Comparison of ENCODE assay signal across 11 cellular contexts in the genomic region with DNA sequence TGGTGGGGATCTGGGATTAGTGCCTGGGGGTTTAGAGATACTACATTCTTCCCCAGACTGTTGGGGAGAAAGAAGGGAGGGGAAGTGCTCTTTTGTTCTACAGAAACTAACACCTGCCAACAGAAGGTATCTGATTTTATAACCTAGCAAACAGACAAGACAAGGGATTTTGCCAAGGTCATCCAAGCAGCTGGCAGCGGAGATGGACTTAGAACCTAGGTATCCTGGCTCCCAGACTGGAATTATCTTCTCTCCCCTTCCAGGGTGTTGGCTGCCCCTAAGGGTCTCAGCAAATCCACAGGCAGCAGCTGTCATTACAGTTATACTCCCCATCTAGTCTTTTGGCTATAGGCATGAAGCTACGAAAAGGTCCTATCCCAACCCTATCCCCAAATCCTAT. TPM values are rescaled to one million over a fixed set of nuclear protein-coding genes. Genes with fewer than 3 reads are reported as not detected.
DNase-seq lines count a peak whose midpoint lies in the region; ATAC-seq, FAIRE-seq and TF ChIP-seq lines count a peak whose summit lies in the region.
"Had no signal": no experiment of that assay in that cellular context is flagged by ENCODE, and none has a peak within 500 bp of the region (broad histone marks: within the 10 kb centered on the region; RNA-seq: fewer than 3 reads in every experiment).

No MANE protein-coding gene starts in this region.

- H3K14ac ChIP-seq in H1 (ENCODE audit: insufficient read length), result no peak overlapping the region
- no peak overlapping the region for H3K14ac ChIP-seq in trophoblast cell (ENCODE audit: low read length)

- H3K4me3 ChIP-seq in A549 (no peak overlapping the region), H1 (ENCODE audit: extremely low read depth in 1 of 4, insufficient read depth in 2 of 4, low read depth in 3 of 4, low read length in 4 of 4) (peak overlapping the region in 1 of 4 experiments; percentile 51; a peak in 1 of 8 replicates), trophoblast cell (ENCODE audit: low read depth, low read length) (no peak overlapping the region)

- POLR2A ChIA-PET in A549 (lab: Yijun Ruan, JAX), result no interaction called here
- POLR2A ChIA-PET in H1 (lab: Charles Lee; ENCODE audit: partially characterized antibody), result interaction anchor here (0.5 kb wide), 1 partner anchor 22 kb away, joined by 4 read pairs; no protein-coding TSS in a partner anchor

- no peak overlapping the region for H2AFZ ChIP-seq in H1 (ENCODE audit: low read length)
- no peak overlapping the region for H2AFZ ChIP-seq in trophoblast cell (ENCODE audit: insufficient read depth, low read length, poor library complexity)

- H3K9ac ChIP-seq in H1 (replicated peaks in 1 of 4; ENCODE audit: extremely low read depth in 1 of 4, low read depth in 3 of 4, low read length in 3 of 4), result no peak overlapping the region
- no peak overlapping the region for H3K9ac ChIP-seq in trophoblast cell (ENCODE audit: low read length)

- H3K9me3 ChIP-seq in A549 (no peaks in the 10 kb centered on the region), H1 (ENCODE audit: insufficient read depth in 2 of 2, low read depth in 1 of 2, low read length in 1 of 2) (no peaks in the 10 kb centered on the region), trophoblast cell (ENCODE audit: insufficient read depth, low read depth, low read length) (no peaks in the 10 kb centered on the region)

- H3K79me1 ChIP-seq in H1 (ENCODE audit: low read depth, low read length), result peaks cover 24% of the 10 kb centered on the region
- peaks cover 58% of the 10 kb centered on the region for H3K79me1 ChIP-seq in trophoblast cell (ENCODE audit: low read length)

- H3K4ac ChIP-seq in H1 (replicated peaks; ENCODE audit: insufficient read length, low read depth, low read length) (no peak overlapping the region), trophoblast cell (ENCODE audit: low read depth, low read length) (peak overlapping the region; percentile 80)

- H2BK120ac ChIP-seq in H1 (replicated peaks; ENCODE audit: low read depth, low read length) (no peak overlapping the region), trophoblast cell (ENCODE audit: insufficient read depth, low read length, poor library complexity) (peak overlapping the region; percentile 40)

- DNase-seq in A549 (ENCODE audit: low read depth in 1 of 2, low spot score in 1 of 2) (no peak), NCI-H2029 (lab: John Stamatoyannopoulos, UW) (peak; percentile 43), H1 (ENCODE audit: low read depth in 1 of 2, low spot score in 2 of 2) (no peak), trophoblast cell (no peak), SKM-1 (lab: John Stamatoyannopoulos, UW; ENCODE audit: unreplicated experiment) (no peak)
- no peak for DNase-seq in activated naive CD4-positive, alpha-beta T cell treated with anti-CD3 and anti-CD28 coated beads, Interleukin-2, amount 50 U/mL, for 16 hours
- DNase-seq in activated effector memory CD4-positive, alpha-beta T cell treated with Interleukin-2 at 50 U/mL for 16 hours, result no peak
- DNase-seq: activated CD4-positive, alpha-beta T cell treated with anti-CD3 and anti-CD28 coated beads, Interleukin-2, amount 10 ng/mL, durations not matched to agents 7 days and 5 days had no signal

- H2AK5ac ChIP-seq in H1 (ENCODE audit: low read depth, low read length) (peak overlapping the region; percentile 49; the same call in 1 of the 2 replicates), trophoblast cell (ENCODE audit: low read length) (no peak overlapping the region)

- H4K91ac ChIP-seq in H1 (replicated peaks; ENCODE audit: insufficient read length, low read length), result no peak overlapping the region
- H4K91ac ChIP-seq in trophoblast cell (ENCODE audit: low read depth, low read length), result peak overlapping the region; percentile 48

- TF ChIP-seq EP300 in A549 (IDR thresholded peaks at IDR 0.05), result no peak
- TF ChIP-seq EP300 in H1 (IDR thresholded peaks at IDR 0.05; ENCODE audit: borderline replicate concordance in 1 of 2, low read depth in 2 of 2, low read length in 2 of 2), result no peak

- no peak overlapping the region for H4K5ac ChIP-seq in H1 (ENCODE audit: insufficient read length, low read depth, low read length)

- peak overlapping the region; percentile 84 to 96; a peak in 4 of 6 replicates for H3K27ac ChIP-seq in A549
- H3K27ac ChIP-seq in H1 (ENCODE audit: low read depth, low read length), result no peak overlapping the region
- no peak overlapping the region for H3K27ac ChIP-seq in trophoblast cell (ENCODE audit: low read depth, low read length)

- H3K4me2 ChIP-seq in A549 (no peak overlapping the region; the same call in 2 of the 3 replicates), H1 (ENCODE audit: insufficient read depth in 1 of 2, low read depth in 2 of 2, low read length in 2 of 2) (peak overlapping the region in 1 of 2 experiments; percentile 84; a peak in 1 of 4 replicates), trophoblast cell (ENCODE audit: low read length) (no peak overlapping the region)

- H2BK12ac ChIP-seq in H1 (ENCODE audit: low read depth, low read length) (0 out of 2 replicates have a peak overlapping the region, but pooled peaks have one; percentile 43), trophoblast cell (ENCODE audit: low read length) (peak overlapping the region; percentile 26)

- no peak overlapping the region for H3K56ac ChIP-seq in H1 (replicated peaks; ENCODE audit: insufficient read length, low read depth, low read length)

- FAIRE-seq in A549 (lab: Jason Lieb, UNC), result no peak
- no peak for FAIRE-seq in H1 (lab: Jason Lieb, UNC)
- FAIRE-seq: islet of Langerhans had no signal

- TF ChIP-seq RAD21 in A549 (conservative IDR thresholded peaks at IDR 0.05 in 1 of 2, IDR thresholded peaks at IDR 0.05 in 1 of 2) (no peak), H1 (IDR thresholded peaks at IDR 0.05 in 1 of 2, conservative IDR thresholded peaks at IDR 0.05 in 1 of 2; ENCODE audit: low read depth in 2 of 2, low read length in 2 of 2) (no peak)

- TF ChIP-seq CTCF in A549 (IDR thresholded peaks at IDR 0.05) (no peak), H1 (IDR thresholded peaks at IDR 0.05; ENCODE audit: control extremely low read depth in 1 of 3, insufficient read depth in 1 of 3, low read depth in 1 of 3, low read length in 3 of 3) (no peak)

- H3K36me3 ChIP-seq in H1 (ENCODE audit: control insufficient read depth in 2 of 4, insufficient read depth in 4 of 4, low read length in 3 of 4) (peaks cover 0 to 6% (median 0%) of the 10 kb centered on the region in 4 experiments; a peak in 3 of 8 replicates), trophoblast cell (ENCODE audit: control insufficient read depth in 1 of 2, insufficient read depth in 2 of 2, low read length in 2 of 2) (peaks cover 18 to 26% of the 10 kb centered on the region in 2 experiments)

- peak overlapping the region; percentile 63 for H2BK15ac ChIP-seq in H1 (ENCODE audit: low read length)

- H2BK5ac ChIP-seq in H1 (ENCODE audit: low read depth, low read length), result 0 out of 2 replicates have a peak overlapping the region, but pooled peaks have one; percentile 30
- H2BK5ac ChIP-seq in trophoblast cell (ENCODE audit: low read depth, low read length, poor library complexity), result peak overlapping the region; percentile 22

- no peaks in the 10 kb centered on the region for H3K27me3 ChIP-seq in H1 (replicated peaks in 1 of 4; ENCODE audit: control insufficient read depth in 3 of 4, extremely low read depth in 1 of 4, insufficient read depth in 3 of 4, low read length in 3 of 4)
- no peaks in the 10 kb centered on the region for H3K27me3 ChIP-seq in trophoblast cell (ENCODE audit: insufficient read depth, low read length)

- H3K79me2 ChIP-seq in H1 (ENCODE audit: control insufficient read depth in 1 of 2, insufficient read depth in 2 of 2, low read length in 2 of 2) (peaks cover 0 to 86% of the 10 kb centered on the region in 2 experiments; a peak in 3 of 4 replicates), trophoblast cell (ENCODE audit: control insufficient read depth, insufficient read depth, low read length, poor library complexity) (peaks cover 45% of the 10 kb centered on the region)

- H3K18ac ChIP-seq in H1 (ENCODE audit: extremely low read depth, low read length) (peak overlapping the region; percentile 4; the same call in 1 of the 2 replicates), trophoblast cell (ENCODE audit: low read length) (no peak overlapping the region)

- 97% methylated on average over 2 of the region's 2 CpGs for WGBS in A549 (ENCODE audit: missing lambda C conversion rate)
- 93% methylated on average over 2 of the region's 2 CpGs; no CpG with 5 or more reads in 1 of the 2 experiments for WGBS in H1 (ENCODE audit: extremely low coverage in 1 of 2, insufficient coverage in 1 of 2, insufficient read length in 1 of 2, insufficient replicate concordance in 2 of 2, low coverage in 1 of 2, low lambda C conversion rate in 2 of 2, missing lambda C conversion rate in 1 of 2), 2 experiments
- WGBS in trophoblast cell (ENCODE audit: extremely low coverage, insufficient coverage, insufficient read length), result no CpG with 5 or more reads among the region's 2 CpGs

- CTCF ChIA-PET in A549 (lab: Yijun Ruan, JAX), result interaction anchor here (0.6 to 9.3 kb wide), 6 partner anchors 16 to 244 kb away, joined by 3 to 72 read pairs (median 6); partner anchors contain the start of gene SYS1
- CTCF ChIA-PET in H1 (lab: Charles Lee; ENCODE audit: partially characterized antibody), result interaction anchor here (0.8 to 4.6 kb wide), 4 partner anchors 17 to 110 kb away, joined by 3 to 24 read pairs (median 4); partner anchors contain the start of gene SYS1

- TF ChIP-seq POLR2A in A549 (IDR thresholded peaks at IDR 0.05; ENCODE audit: low read length), result no peak
- TF ChIP-seq POLR2A in H1 (IDR thresholded peaks at IDR 0.05; ENCODE audit: control extremely low read depth in 1 of 2, low read depth in 2 of 2, low read length in 2 of 2), result no peak

- H4K8ac ChIP-seq in H1 (ENCODE audit: extremely low read depth, insufficient read depth, low read length), result no peak overlapping the region
- H4K8ac ChIP-seq in trophoblast cell (ENCODE audit: low read depth, low read length), result no peak overlapping the region

- peaks cover 0 to 2% of the 10 kb centered on the region in 2 experiments for H4K20me1 ChIP-seq in H1 (replicated peaks in 1 of 2; ENCODE audit: control insufficient read depth in 1 of 2, insufficient read depth in 2 of 2, low read length in 2 of 2)

- H3K23me2 ChIP-seq in H1 (ENCODE audit: low read depth, low read length), result no peaks in the 10 kb centered on the region

- peaks cover 98% of the 10 kb centered on the region for H3K4me1 ChIP-seq in A549
- H3K4me1 ChIP-seq in H1 (replicated peaks in 1 of 4; ENCODE audit: control insufficient read depth in 3 of 4, insufficient read depth in 4 of 4, low read length in 3 of 4), result peaks cover 32 to 65% (median 47%) of the 10 kb centered on the region in 4 experiments
- peaks cover 71 to 78% of the 10 kb centered on the region in 2 experiments for H3K4me1 ChIP-seq in trophoblast cell (ENCODE audit: control insufficient read depth in 1 of 2, insufficient read depth in 2 of 2, low read length in 2 of 2)

- peak overlapping the region; percentile 64; the same call in 1 of the 2 replicates for H2BK20ac ChIP-seq in H1 (ENCODE audit: low read length)

- H3K23ac ChIP-seq in H1 (ENCODE audit: insufficient read length), result no peak overlapping the region
- no peak overlapping the region for H3K23ac ChIP-seq in trophoblast cell (ENCODE audit: low read length)

- no peak overlapping the region for H4K12ac ChIP-seq in trophoblast cell (ENCODE audit: low read depth, low read length)

- no peak for ATAC-seq in A549
- no peak for ATAC-seq in GM19023 (IDR thresholded peaks at IDR 0.05; ENCODE audit: unreplicated experiment)

RNA-seq across cellular contexts. Expression of gene SDC4, which starts 8.4 kb away (rescaled TPM):
- polyA plus RNA-seq in A549 (2011; rRNA removed), result 27.4 and 29.0 TPM in 2 replicates
- 13.1 and 17.7 TPM in 2 replicates for polyA plus RNA-seq in A549 (2012; cell fraction: cytosol; rRNA removed)
- polyA plus RNA-seq in A549 (2012; cell fraction: nucleus; rRNA removed), result 12.6 and 21.5 TPM in 2 replicates
- 35.6 to 40.2 TPM (median 39.2 TPM) in 3 replicates for polyA plus RNA-seq in A549 (2017; fragmentation: RNase III; extraction: RNeasy Plus Mini Kit Qiagen cat#74134 plus additional on column Dnase treatment)
- 43.3 and 43.7 TPM in 2 replicates for polyA minus RNA-seq in A549 (2011; rRNA and poly(A)+ RNA removed)
- total RNA-seq in H1 (2021; fragmentation: NEBNext Ultra II Directional; extraction: Animal tissue kit (Norgen Biotek cat#: 25700)), result 59.2 and 60.2 TPM in 2 replicates
- 29.9 and 34.6 TPM in 2 replicates for polyA plus RNA-seq in H1 (2011; rRNA removed)
- 33.3 TPM for polyA plus RNA-seq in H1 (2011; cell fraction: cytosol; rRNA removed)
- 20.2 TPM for polyA plus RNA-seq in H1 (2011; cell fraction: nucleus; rRNA removed)
- polyA plus RNA-seq in H1 (2012, experiment 1 of 2), result 49.5 to 58.2 TPM (median 53.1 TPM) in 4 replicates
- 62.5 TPM for polyA plus RNA-seq in H1 (2012, experiment 2 of 2)
- polyA plus RNA-seq in H1 (2013, experiment 1 of 2), result 51.2 TPM
- 59.1 TPM for polyA plus RNA-seq in H1 (2013, experiment 2 of 2)
- 65.3 and 74.9 TPM in 2 replicates for polyA minus RNA-seq in H1 (2011; rRNA and poly(A)+ RNA removed)
- 45.6 TPM for polyA minus RNA-seq in H1 (2011; cell fraction: cytosol; rRNA and poly(A)+ RNA removed)
- polyA minus RNA-seq in H1 (2011; cell fraction: nucleus; rRNA and poly(A)+ RNA removed), result 17.7 TPM
- polyA plus RNA-seq in trophoblast cell (2013), result 89.9 and 90.3 TPM in 2 replicates

RNA-seq across cellular contexts. Expression of gene SYS1, which starts 23.2 kb away (rescaled TPM):
- polyA plus RNA-seq in A549 (2011; rRNA removed), result 27.6 and 30.5 TPM in 2 replicates
- polyA plus RNA-seq in A549 (2012; cell fraction: cytosol; rRNA removed), result 46.0 and 62.2 TPM in 2 replicates
- polyA plus RNA-seq in A549 (2012; cell fraction: nucleus; rRNA removed), result 54.1 and 71.4 TPM in 2 replicates
- polyA plus RNA-seq in A549 (2017; fragmentation: RNase III; extraction: RNeasy Plus Mini Kit Qiagen cat#74134 plus additional on column Dnase treatment), result 20.2 to 20.5 TPM (median 20.2 TPM) in 3 replicates
- 47.1 and 63.5 TPM in 2 replicates for polyA minus RNA-seq in A549 (2011; rRNA and poly(A)+ RNA removed)
- total RNA-seq in H1 (2021; fragmentation: NEBNext Ultra II Directional; extraction: Animal tissue kit (Norgen Biotek cat#: 25700)), result 18.2 and 19.6 TPM in 2 replicates
- polyA plus RNA-seq in H1 (2011; rRNA removed), result 50.8 and 57.4 TPM in 2 replicates
- polyA plus RNA-seq in H1 (2011; cell fraction: cytosol; rRNA removed), result 29.3 TPM
- polyA plus RNA-seq in H1 (2011; cell fraction: nucleus; rRNA removed), result 32.0 TPM
- 15.1 to 17.8 TPM (median 16.5 TPM) in 4 replicates for polyA plus RNA-seq in H1 (2012, experiment 1 of 2)
- 23.0 TPM for polyA plus RNA-seq in H1 (2012, experiment 2 of 2)
- 15.6 TPM for polyA plus RNA-seq in H1 (2013, experiment 1 of 2)
- 18.9 TPM for polyA plus RNA-seq in H1 (2013, experiment 2 of 2)
- polyA minus RNA-seq in H1 (2011; rRNA and poly(A)+ RNA removed), result 44.9 and 51.1 TPM in 2 replicates
- 15.0 TPM for polyA minus RNA-seq in H1 (2011; cell fraction: cytosol; rRNA and poly(A)+ RNA removed)
- polyA minus RNA-seq in H1 (2011; cell fraction: nucleus; rRNA and poly(A)+ RNA removed), result 21.8 TPM
- polyA plus RNA-seq in trophoblast cell (2013), result 14.7 and 15.0 TPM in 2 replicates

RNA-seq across cellular contexts. Expression of gene MATN4, which starts 31.7 kb away (rescaled TPM):
- polyA plus RNA-seq in A549 (2011; rRNA removed), result 0.04 TPM in 1 of 2 replicates, not detected in the other
- polyA plus RNA-seq in A549 (2012; cell fraction: cytosol; rRNA removed), result 0.14 and 0.17 TPM in 2 replicates
- 0.37 and 0.49 TPM in 2 replicates for polyA plus RNA-seq in A549 (2012; cell fraction: nucleus; rRNA removed)
- 0.05 to 0.08 TPM (median 0.05 TPM) in 3 replicates for polyA plus RNA-seq in A549 (2017; fragmentation: RNase III; extraction: RNeasy Plus Mini Kit Qiagen cat#74134 plus additional on column Dnase treatment)
- polyA minus RNA-seq in A549 (2011; rRNA and poly(A)+ RNA removed), result not detected in 2 replicates
- 4.0 and 4.4 TPM in 2 replicates for total RNA-seq in H1 (2021; fragmentation: NEBNext Ultra II Directional; extraction: Animal tissue kit (Norgen Biotek cat#: 25700))
- 2.1 and 3.6 TPM in 2 replicates for polyA plus RNA-seq in H1 (2011; rRNA removed)
- polyA plus RNA-seq in H1 (2011; cell fraction: cytosol; rRNA removed), result 2.5 TPM
- polyA plus RNA-seq in H1 (2011; cell fraction: nucleus; rRNA removed), result 5.2 TPM
- 0.86 to 2.7 TPM (median 2.3 TPM) in 4 replicates for polyA plus RNA-seq in H1 (2012, experiment 1 of 2)
- polyA plus RNA-seq in H1 (2012, experiment 2 of 2), result 1.5 TPM
- 2.7 TPM for polyA plus RNA-seq in H1 (2013, experiment 1 of 2)
- 2.1 TPM for polyA plus RNA-seq in H1 (2013, experiment 2 of 2)
- polyA minus RNA-seq in H1 (2011; rRNA and poly(A)+ RNA removed), result 0.59 and 0.63 TPM in 2 replicates
- polyA minus RNA-seq in H1 (2011; cell fraction: cytosol; rRNA and poly(A)+ RNA removed), result 2.1 TPM
- polyA minus RNA-seq in H1 (2011; cell fraction: nucleus; rRNA and poly(A)+ RNA removed), result 1.4 TPM
- polyA plus RNA-seq in trophoblast cell (2013), result 0.10 and 0.12 TPM in 2 replicates

RNA-seq across cellular contexts. Expression of gene RBPJL, which starts 33.2 kb away (rescaled TPM):
- polyA plus RNA-seq in A549 (2011; rRNA removed) (not detected in 2 replicates), A549 (2017; fragmentation: RNase III; extraction: RNeasy Plus Mini Kit Qiagen cat#74134 plus additional on column Dnase treatment) (not detected in 3 replicates), H1 (2011; rRNA removed) (1.3 and 1.5 TPM in 2 replicates)
- 0.01 TPM in 1 of 2 replicates, not detected in the other for polyA plus RNA-seq in A549 (2012; cell fraction: cytosol; rRNA removed)
- not detected in 2 replicates for polyA plus RNA-seq in A549 (2012; cell fraction: nucleus; rRNA removed)
- not detected in 2 replicates for polyA minus RNA-seq in A549 (2011; rRNA and poly(A)+ RNA removed)
- total RNA-seq in H1 (2021; fragmentation: NEBNext Ultra II Directional; extraction: Animal tissue kit (Norgen Biotek cat#: 25700)), result 0.67 and 0.73 TPM in 2 replicates
- polyA plus RNA-seq in H1 (2011; cell fraction: cytosol; rRNA removed), result 1.0 TPM
- polyA plus RNA-seq in H1 (2011; cell fraction: nucleus; rRNA removed), result 1.8 TPM
- polyA plus RNA-seq in H1 (2012, experiment 1 of 2), result 0.22 to 0.98 TPM (median 0.68 TPM) in 4 replicates
- 0.47 TPM for polyA plus RNA-seq in H1 (2012, experiment 2 of 2)
- 0.79 TPM for polyA plus RNA-seq in H1 (2013, experiment 1 of 2)
- polyA plus RNA-seq in H1 (2013, experiment 2 of 2), result 0.72 TPM
- 0.15 and 0.32 TPM in 2 replicates for polyA minus RNA-seq in H1 (2011; rRNA and poly(A)+ RNA removed)
- not detected for polyA minus RNA-seq in H1 (2011; cell fraction: cytosol; rRNA and poly(A)+ RNA removed)
- polyA minus RNA-seq in H1 (2011; cell fraction: nucleus; rRNA and poly(A)+ RNA removed), result 0.70 TPM
- polyA plus RNA-seq in trophoblast cell (2013), result not detected in 2 replicates
- total RNA-seq: activated CD4-positive, alpha-beta T cell treated with anti-CD3 and anti-CD28 coated beads, Interleukin-2, amount 10 ng/mL, durations not matched to agents 7 days and 5 days; subcutaneous adipose tissue had no signal

RNA-seq across cellular contexts. Expression of gene TP53TG5, which starts 38.3 kb away (rescaled TPM):
- polyA plus RNA-seq in A549 (2011; rRNA removed), result not detected in 2 replicates
- polyA plus RNA-seq in A549 (2012; cell fraction: cytosol; rRNA removed), result not detected in 2 replicates
- not detected in 2 replicates for polyA plus RNA-seq in A549 (2012; cell fraction: nucleus; rRNA removed)
- polyA plus RNA-seq in A549 (2017; fragmentation: RNase III; extraction: RNeasy Plus Mini Kit Qiagen cat#74134 plus additional on column Dnase treatment), result not detected in 3 replicates
- polyA minus RNA-seq in A549 (2011; rRNA and poly(A)+ RNA removed), result not detected in 2 replicates
- not detected in 2 replicates for total RNA-seq in H1 (2021; fragmentation: NEBNext Ultra II Directional; extraction: Animal tissue kit (Norgen Biotek cat#: 25700))
- polyA plus RNA-seq in H1 (2011; rRNA removed), result not detected in 2 replicates
- 0.03 TPM for polyA plus RNA-seq in H1 (2011; cell fraction: cytosol; rRNA removed)
- 1.6 TPM for polyA plus RNA-seq in H1 (2011; cell fraction: nucleus; rRNA removed)
- 0.42 to 0.67 TPM (median 0.60 TPM) in 4 replicates for polyA plus RNA-seq in H1 (2012, experiment 1 of 2)
- polyA plus RNA-seq in H1 (2012, experiment 2 of 2), result not detected
- not detected for polyA plus RNA-seq in H1 (2013, experiment 1 of 2)
- not detected for polyA plus RNA-seq in H1 (2013, experiment 2 of 2)
- 0.19 TPM in 1 of 2 replicates, not detected in the other for polyA minus RNA-seq in H1 (2011; rRNA and poly(A)+ RNA removed)
- not detected for polyA minus RNA-seq in H1 (2011; cell fraction: cytosol; rRNA and poly(A)+ RNA removed)
- 1.1 TPM for polyA minus RNA-seq in H1 (2011; cell fraction: nucleus; rRNA and poly(A)+ RNA removed)
- not detected in 2 replicates for polyA plus RNA-seq in trophoblast cell (2013)
- total RNA-seq: activated CD4-positive, alpha-beta T cell treated with anti-CD3 and anti-CD28 coated beads, Interleukin-2, amount 10 ng/mL, durations not matched to agents 7 days and 5 days had no signal

Comparison
In these comparisons a context has a peak if more than half of its experiments do, and no peak if none do; other contexts are left out.
1. H3K27ac ChIP-seq: peak in A549 (2 of 2); none in H1 (single experiment) and trophoblast cell (single experiment).